ENCODE assay signal across 1 cellular context in genomic region chr4:10345381-10345784, GRCh38.
TF ChIP-seq lines count a peak whose summit lies in the region.

No MANE protein-coding gene starts in this region.

TF ChIP-seq in K562, 482 proteins besides CTCF, POLR2A, EP300 and RAD21 (continued from another document and continues in another):
- TF ChIP-seq PBX2 (CRISPR knock-in tag; IDR thresholded peaks at IDR 0.05; ENCODE audit: low read depth) (no peak), PBX2 (tag; conservative IDR thresholded peaks at IDR 0.05; ENCODE audit: low read depth) (0 out of 2 replicates have a peak, but pooled peaks have one; percentile 4), MECOM (CRISPR knock-in tag; IDR thresholded peaks at IDR 0.05) (peak; percentile 62; the same call in 1 of the 2 replicates), ZNF75A (CRISPR knock-in tag; IDR thresholded peaks at IDR 0.05) (no peak), MTA1 (IDR thresholded peaks at IDR 0.05; ENCODE audit: borderline replicate concordance) (peak; percentile 79), NR4A1 (CRISPR knock-in tag; IDR thresholded peaks at IDR 0.05) (no peak), NR4A1 (tag; IDR thresholded peaks at IDR 0.05) (0 out of 2 replicates have a peak, but pooled peaks have one; percentile 38), NFIC (IDR thresholded peaks at IDR 0.05) (peak; percentile 66), ELF4 (CRISPR knock-in tag; IDR thresholded peaks at IDR 0.05) (0 out of 2 replicates have a peak, but pooled peaks have one; percentile 46), HEY1 (CRISPR knock-in tag; IDR thresholded peaks at IDR 0.05; ENCODE audit: borderline replicate concordance) (peak; percentile 33; the same call in 1 of the 2 replicates), RFX1 (IDR thresholded peaks at IDR 0.05) (0 out of 2 replicates have a peak, but pooled peaks have one; percentile 21), CXXC5 (CRISPR knock-in tag; IDR thresholded peaks at IDR 0.05) (peak; percentile 38; the same call in 1 of the 2 replicates), HMG20B (CRISPR knock-in tag; IDR thresholded peaks at IDR 0.05) (no peak), MAZ (CRISPR knock-in tag; conservative IDR thresholded peaks at IDR 0.05 in 1 of 2, IDR thresholded peaks at IDR 0.05 in 1 of 2) (0 out of 4 replicates have a peak, but pooled peaks of 1 of the 2 experiments have one; percentile 42), TOE1 (IDR thresholded peaks at IDR 0.05; ENCODE audit: borderline replicate concordance) (no peak), TOE1 (CRISPR knock-in tag; IDR thresholded peaks at IDR 0.05; ENCODE audit: borderline replicate concordance, low read depth) (no peak), MEIS2 (IDR thresholded peaks at IDR 0.05; ENCODE audit: partially characterized antibody) (peak; percentile 68), ATF7 (IDR thresholded peaks at IDR 0.05) (peak; percentile 54; the same call in 1 of the 2 replicates), ZNF316 (IDR thresholded peaks at IDR 0.05) (peak; percentile 58), SAP30 (IDR thresholded peaks at IDR 0.05; ENCODE audit: borderline replicate concordance, insufficient read depth, low read depth, low read length, poor library complexity, severe bottlenecking) (no peak), CBFA2T3 (IDR thresholded peaks at IDR 0.05) (peak; percentile 94), HMGN3 (IDR thresholded peaks at IDR 0.05; ENCODE audit: borderline replicate concordance, extremely low read depth, insufficient read length, low read depth, low read length) (peak; percentile 53), TRIM24 (IDR thresholded peaks at IDR 0.05) (peak; percentile 87 to 94), GABPA (tag; conservative IDR thresholded peaks at IDR 0.05; ENCODE audit: low read depth) (no peak), DPF2 (IDR thresholded peaks at IDR 0.05) (peak; percentile 81), MAFF (IDR thresholded peaks at IDR 0.05; ENCODE audit: low read length) (no peak), SOX6 (IDR thresholded peaks at IDR 0.05) (peak; percentile 90), NELFE (IDR thresholded peaks at IDR 0.05; ENCODE audit: insufficient read depth, insufficient read length) (no peak), YY1 (IDR thresholded peaks at IDR 0.05; ENCODE audit: borderline replicate concordance in 1 of 3, control insufficient read depth in 1 of 3, extremely low read depth in 1 of 3, insufficient read depth in 3 of 3, insufficient read length in 1 of 3, insufficient replicate concordance in 2 of 3, low read depth in 1 of 3, low read length in 2 of 3) (no peak), SNAPC5 (CRISPR knock-in tag; IDR thresholded peaks at IDR 0.05) (no peak), KHSRP (IDR thresholded peaks at IDR 0.05) (0 out of 2 replicates have a peak, but pooled peaks have one; percentile 46), CBFA2T2 (conservative IDR thresholded peaks at IDR 0.05) (peak; percentile 92), GATA2 (CRISPR knock-in tag; IDR thresholded peaks at IDR 0.05) (peak; percentile 59; the same call in 1 of the 2 replicates), CBX2 (IDR thresholded peaks at IDR 0.05; ENCODE audit: insufficient read depth, low read length, poor library complexity, severe bottlenecking) (no peak), ZNF133 (CRISPR knock-in tag; IDR thresholded peaks at IDR 0.05) (no peak), DEAF1 (CRISPR knock-in tag; IDR thresholded peaks at IDR 0.05) (no peak), ZBTB11 (CRISPR knock-in tag; IDR thresholded peaks at IDR 0.05) (peak in 1 of 3 experiments; percentile 46; a peak in 1 of 6 replicates), ZNF507 (tag; conservative IDR thresholded peaks at IDR 0.05) (no peak), TBL1XR1 (IDR thresholded peaks at IDR 0.05; ENCODE audit: low read length in 2 of 2) (peak; percentile 22 to 23; a peak in 1 of 4 replicates), FOSL1 (tag; conservative IDR thresholded peaks at IDR 0.05) (0 out of 2 replicates have a peak, but pooled peaks have one; percentile 2), TFE3 (CRISPR knock-in tag; IDR thresholded peaks at IDR 0.05) (no peak), CCNT2 (IDR thresholded peaks at IDR 0.05; ENCODE audit: borderline replicate concordance, extremely low read depth, insufficient read length, low read depth, low read length) (peak; percentile 83), MCM5 (IDR thresholded peaks at IDR 0.05; ENCODE audit: low read depth) (no peak), SMAD4 (CRISPR knock-in tag; conservative IDR thresholded peaks at IDR 0.05) (peak; percentile 67), LEF1 (IDR thresholded peaks at IDR 0.05) (peak; percentile 59; the same call in 1 of the 2 replicates), JUND (IDR thresholded peaks at IDR 0.05; ENCODE audit: borderline replicate concordance, low read depth, low read length) (peak; percentile 31; the same call in 1 of the 2 replicates), JUND (tag; IDR thresholded peaks at IDR 0.05; ENCODE audit: borderline replicate concordance, low read depth, low read length) (peak; percentile 73; the same call in 2 of the 3 replicates), CREB1 (IDR thresholded peaks at IDR 0.05) (no peak), CREB1 (CRISPR knock-in tag; IDR thresholded peaks at IDR 0.05) (no peak), CC2D1A (IDR thresholded peaks at IDR 0.05) (0 out of 2 replicates have a peak, but pooled peaks have one; percentile 40), TCFL5 (CRISPR knock-in tag; conservative IDR thresholded peaks at IDR 0.05) (no peak), ZBTB9 (CRISPR knock-in tag; IDR thresholded peaks at IDR 0.05) (peak; percentile 68; the same call in 1 of the 2 replicates), EGR1 (conservative IDR thresholded peaks at IDR 0.05) (no peak), SP2 (IDR thresholded peaks at IDR 0.05; ENCODE audit: extremely low read depth, low read depth, low read length, poor library complexity, severe bottlenecking) (no peak), RCOR1 (IDR thresholded peaks at IDR 0.05; ENCODE audit: borderline replicate concordance in 1 of 2, low read depth in 2 of 2, low read length in 2 of 2) (peak in 1 of 2 experiments; percentile 73; a peak in 2 of 4 replicates), FOXM1 (IDR thresholded peaks at IDR 0.05; ENCODE audit: low read depth) (peak; percentile 82), FOXM1 (CRISPR knock-in tag; IDR thresholded peaks at IDR 0.05; ENCODE audit: low read depth) (no peak), SMARCE1 (IDR thresholded peaks at IDR 0.05) (peak; percentile 92; the same call in 1 of the 2 replicates), NCOR1 (IDR thresholded peaks at IDR 0.05) (peak; percentile 81), CTBP1 (IDR thresholded peaks at IDR 0.05; ENCODE audit: borderline replicate concordance) (peak; percentile 94), KLF16 (IDR thresholded peaks at IDR 0.05) (peak; percentile 66; the same call in 1 of the 2 replicates), SMARCC2 (IDR thresholded peaks at IDR 0.05; ENCODE audit: low read depth) (peak; percentile 42; the same call in 1 of the 2 replicates), PCBP2 (IDR thresholded peaks at IDR 0.05; ENCODE audit: low read depth, low read length, poor library complexity, severe bottlenecking) (no peak), POLR2AphosphoS5 (IDR thresholded peaks at IDR 0.05; ENCODE audit: control insufficient read depth, insufficient read depth, low read depth, low read length) (0 out of 2 replicates have a peak, but pooled peaks have one; percentile 34), ZEB2 (IDR thresholded peaks at IDR 0.05) (peak; percentile 95), ZNF79 (CRISPR knock-in tag; IDR thresholded peaks at IDR 0.05; ENCODE audit: low read depth) (no peak), LCOR (CRISPR knock-in tag; IDR thresholded peaks at IDR 0.05) (no peak), ZNF395 (CRISPR knock-in tag; IDR thresholded peaks at IDR 0.05) (0 out of 2 replicates have a peak, but pooled peaks have one; percentile 37), ZNF174 (CRISPR knock-in tag; IDR thresholded peaks at IDR 0.05) (no peak)
